In genomic region chr9:83630938-83631457, GRCh38 we compare ENCODE assay signal across 14 cellular contexts.
A peak's percentile ranks its signal among the peaks of the same experiment; 100 is the strongest.
DNase-seq lines count a peak whose midpoint lies in the region; ATAC-seq and TF ChIP-seq lines count a peak whose summit lies in the region.
"Had no signal": no experiment of that assay in that cellular context is flagged by ENCODE, and none has a peak within 500 bp of the region (broad histone marks: within the 10 kb centered on the region; RNA-seq: fewer than 3 reads in every experiment).

No MANE protein-coding gene starts in this region.

- no peak for ATAC-seq in GM18870 (IDR thresholded peaks at IDR 0.05; ENCODE audit: unreplicated experiment)
- no peak for ATAC-seq in GM18907 (IDR thresholded peaks at IDR 0.05; ENCODE audit: unreplicated experiment)
- ATAC-seq in HG02642 (IDR thresholded peaks at IDR 0.05; ENCODE audit: poor library complexity, unreplicated experiment): no peak
- ATAC-seq: activated T-helper 17 cell treated with anti-CD3 and anti-CD28 coated beads, Interleukin-2, amount 50 U/mL, for 72 hours had no signal

- peaks cover 7% of the 10 kb centered on the region for H3K4me1 ChIP-seq in HUES6 (ENCODE audit: control insufficient read depth, insufficient read depth, low read length)
- H3K4me1 ChIP-seq in iPS-20b (ENCODE audit: insufficient read depth, low read length): peaks cover 16% of the 10 kb centered on the region; the same call in 1 of the 2 replicates

- H3K9me3 ChIP-seq in HUES6 (ENCODE audit: control insufficient read depth, insufficient read depth, low read depth, low read length): no peaks in the 10 kb centered on the region
- no peaks in the 10 kb centered on the region for H3K9me3 ChIP-seq in WERI-Rb-1 (ENCODE audit: severe bottlenecking)
- no peaks in the 10 kb centered on the region for H3K9me3 ChIP-seq in iPS-20b (ENCODE audit: insufficient read depth, low read depth, low read length)
- H3K9me3 ChIP-seq: MG63 had no signal

- H3K9ac ChIP-seq in HUES6 (ENCODE audit: low read length) (no peak overlapping the region), iPS-20b (ENCODE audit: low read depth, low read length) (peak overlapping the region; percentile 4; the same call in 1 of the 2 replicates)

- H3K27ac ChIP-seq in HUES6 (ENCODE audit: low read depth, low read length): no peak overlapping the region
- H3K27ac ChIP-seq in WERI-Rb-1: no peak overlapping the region
- no peak overlapping the region for H3K27ac ChIP-seq in iPS-20b (ENCODE audit: low read length)

- H3K27me3 ChIP-seq in HUES6 (ENCODE audit: control insufficient read depth, insufficient read depth, low read length): no peaks in the 10 kb centered on the region
- H3K27me3 ChIP-seq in WERI-Rb-1 (ENCODE audit: insufficient read depth, low read depth, severe bottlenecking): no peaks in the 10 kb centered on the region
- H3K27me3 ChIP-seq in iPS-20b (ENCODE audit: insufficient read depth, low read length): no peaks in the 10 kb centered on the region
- H3K27me3 ChIP-seq: MG63 had no signal

- DNase-seq in D341Med (ENCODE audit: low spot score) (peak; percentile 81), WERI-Rb-1 (peak; percentile 70), NCI-H748 treated with DMSO at 0.1 percent for 48 hours (lab: John Stamatoyannopoulos, UW) (no peak)
- DNase-seq: activated CD4-positive, alpha-beta T cell treated with anti-CD3 and anti-CD28 coated beads, Interleukin-2, amount 50 U/mL, for 48 hours; aorta; effector CD4-positive, alpha-beta T cell; MG63; stimulated activated CD4-positive, alpha-beta T cell treated with anti-CD3 and anti-CD28 coated beads, Interleukin-2, amount 100 ng/mL, for 24 hours had no signal

- no peak for TF ChIP-seq CTCF in WERI-Rb-1 (IDR thresholded peaks at IDR 0.05; ENCODE audit: low read depth, low read length)

- H3K36me3 ChIP-seq in HUES6 (ENCODE audit: control insufficient read depth, insufficient read depth, low read length): no peaks in the 10 kb centered on the region; the same call in 1 of the 2 replicates
- no peaks in the 10 kb centered on the region; the same call in 1 of the 2 replicates for H3K36me3 ChIP-seq in WERI-Rb-1
- H3K36me3 ChIP-seq in iPS-20b (ENCODE audit: insufficient read depth, low read depth, low read length): no peaks in the 10 kb centered on the region
- H3K36me3 ChIP-seq: MG63 had no signal

- H3K4me3 ChIP-seq in HUES6 (ENCODE audit: low read depth, low read length) (peak overlapping the region; percentile 21; the same call in 1 of the 2 replicates), WERI-Rb-1 (ENCODE audit: low read depth, low read length) (peak overlapping the region; percentile 19), iPS-20b (ENCODE audit: low read length) (peak overlapping the region; percentile 41; the same call in 1 of the 2 replicates)
- H3K4me3 ChIP-seq: MG63 had no signal
